27 cellular contexts compared by ENCODE assay signal in the genomic region with DNA sequence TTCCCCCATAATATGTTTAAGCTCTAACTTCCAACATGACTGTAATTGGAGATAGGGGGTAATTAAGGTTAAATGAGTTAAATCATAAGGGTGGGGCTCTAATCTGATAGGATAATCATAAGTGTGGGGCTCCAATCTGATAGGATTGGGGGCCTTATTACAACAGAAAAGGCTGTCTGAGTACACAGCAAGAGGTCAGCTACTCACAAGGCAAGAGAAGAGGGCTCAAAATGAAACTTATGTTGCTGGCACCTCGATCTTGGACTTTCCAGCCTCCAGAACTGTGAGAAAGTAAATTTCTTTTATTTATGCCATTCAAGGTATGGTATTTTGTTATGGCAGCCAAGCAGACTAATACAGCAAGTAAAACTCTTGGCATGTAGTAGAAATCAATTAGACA. TPM values are rescaled to one million over a fixed set of nuclear protein-coding genes. Genes with fewer than 3 reads are reported as not detected.
DNase-seq lines count a peak whose midpoint lies in the region; ATAC-seq and TF ChIP-seq lines count a peak whose summit lies in the region.
"Had no signal": no experiment of that assay in that cellular context is flagged by ENCODE, and none has a peak within 500 bp of the region (broad histone marks: within the 10 kb centered on the region; RNA-seq: fewer than 3 reads in every experiment).

No MANE protein-coding gene starts in this region.

- peak overlapping the region; percentile 53 for H3K4me3 Mint-ChIP-seq in activated CD4-positive, alpha-beta T cell treated with anti-CD3 and anti-CD28 coated beads, Interleukin-2, amount 10 ng/mL, durations not matched to agents 24 days and 14 days
- peak overlapping the region; percentile 26 to 65 (median 57) for H3K4me3 Mint-ChIP-seq in CD8-positive, alpha-beta memory T cell
- H3K4me3 Mint-ChIP-seq in activated CD8-positive, alpha-beta T cell treated with anti-CD3 and anti-CD28 coated beads, Interleukin-2, amount 10 ng/mL, durations not matched to agents 7 days and 5 days = peak overlapping the region; percentile 49
- peak overlapping the region; percentile 70 for H3K4me3 Mint-ChIP-seq in natural killer cell

- CTCF ChIA-PET in CD8-positive, alpha-beta memory T cell (lab: Charles Lee) = no interaction called here
- CTCF ChIA-PET in activated CD8-positive, alpha-beta T cell treated with anti-CD3 and anti-CD28 coated beads, Interleukin-2, amount 10 ng/mL, durations not matched to agents 7 days and 5 days (lab: Charles Lee) = interaction anchor here (0.8 to 1.3 kb wide), 5 partner anchors 8 to 150 kb away, joined by 3 to 5 read pairs (median 4); a partner anchor contains a TSS

- no peaks in the 10 kb centered on the region for H3K9me3 Mint-ChIP-seq in activated CD4-positive, alpha-beta T cell treated with anti-CD3 and anti-CD28 coated beads, Interleukin-2, amount 10 ng/mL, durations not matched to agents 24 days and 14 days
- no peaks in the 10 kb centered on the region for H3K9me3 Mint-ChIP-seq in CD8-positive, alpha-beta memory T cell
- no peaks in the 10 kb centered on the region for H3K9me3 Mint-ChIP-seq in activated CD8-positive, alpha-beta T cell treated with anti-CD3 and anti-CD28 coated beads, Interleukin-2, amount 10 ng/mL, durations not matched to agents 7 days and 5 days (ENCODE audit: insufficient read depth)
- H3K9me3 Mint-ChIP-seq in natural killer cell = no peaks in the 10 kb centered on the region

- H3K27ac Mint-ChIP-seq in activated CD4-positive, alpha-beta T cell treated with anti-CD3 and anti-CD28 coated beads, Interleukin-2, amount 10 ng/mL, durations not matched to agents 24 days and 14 days = peak overlapping the region; percentile 54
- H3K27ac Mint-ChIP-seq in CD8-positive, alpha-beta memory T cell = peak overlapping the region; percentile 27 to 93 (median 64)
- peak overlapping the region; percentile 72 for H3K27ac Mint-ChIP-seq in activated CD8-positive, alpha-beta T cell treated with anti-CD3 and anti-CD28 coated beads, Interleukin-2, amount 10 ng/mL, durations not matched to agents 7 days and 5 days
- peak overlapping the region; percentile 86 to 88 for H3K27ac Mint-ChIP-seq in natural killer cell

- no peaks in the 10 kb centered on the region for H3K27me3 Mint-ChIP-seq in activated CD4-positive, alpha-beta T cell treated with anti-CD3 and anti-CD28 coated beads, Interleukin-2, amount 10 ng/mL, durations not matched to agents 24 days and 14 days
- H3K27me3 Mint-ChIP-seq in CD8-positive, alpha-beta memory T cell = no peaks in the 10 kb centered on the region
- no peaks in the 10 kb centered on the region for H3K27me3 Mint-ChIP-seq in activated CD8-positive, alpha-beta T cell treated with anti-CD3 and anti-CD28 coated beads, Interleukin-2, amount 10 ng/mL, durations not matched to agents 7 days and 5 days (ENCODE audit: low read depth)
- no peaks in the 10 kb centered on the region for H3K27me3 Mint-ChIP-seq in natural killer cell (ENCODE audit: low read depth in 2 of 2)

- H3K36me3 Mint-ChIP-seq in activated CD4-positive, alpha-beta T cell treated with anti-CD3 and anti-CD28 coated beads, Interleukin-2, amount 10 ng/mL, durations not matched to agents 24 days and 14 days (ENCODE audit: low read depth) = peaks cover 22% of the 10 kb centered on the region
- peaks cover 0 to 42% (median 5%) of the 10 kb centered on the region in 3 donors for H3K36me3 Mint-ChIP-seq in CD8-positive, alpha-beta memory T cell
- peaks cover 33% of the 10 kb centered on the region for H3K36me3 Mint-ChIP-seq in activated CD8-positive, alpha-beta T cell treated with anti-CD3 and anti-CD28 coated beads, Interleukin-2, amount 10 ng/mL, durations not matched to agents 7 days and 5 days (ENCODE audit: low read depth)
- H3K36me3 Mint-ChIP-seq in natural killer cell = no peaks in the 10 kb centered on the region

- no peaks in the 10 kb centered on the region for H3K27me3 ChIP-seq in CD8-positive, alpha-beta memory T cell (ENCODE audit: insufficient read depth, low read length, poor library complexity, severe bottlenecking)
- H3K27me3 ChIP-seq: brain microvascular endothelial cell, neutrophil, uterus had no signal

- H3K4me1 ChIP-seq in CD8-positive, alpha-beta memory T cell (ENCODE audit: insufficient read depth, low read length) = peaks cover 23% of the 10 kb centered on the region
- H3K4me1 ChIP-seq: left ventricle myocardium inferior, prostate gland, uterus had no signal

- H3K27ac ChIP-seq in CD8-positive, alpha-beta memory T cell (ENCODE audit: low read depth, low read length) = no peak overlapping the region
- H3K27ac ChIP-seq: brain microvascular endothelial cell, left ventricle myocardium inferior, neutrophil, prostate gland, SK-N-MC, thoracic aorta, uterus, WERI-Rb-1 had no signal

- H3K36me3 ChIP-seq in CD8-positive, alpha-beta memory T cell (ENCODE audit: insufficient read depth, low read length) = no peaks in the 10 kb centered on the region
- H3K36me3 ChIP-seq: brain microvascular endothelial cell, left ventricle myocardium inferior, neutrophil, prostate gland, thoracic aorta, uterus, WERI-Rb-1 had no signal

- H3K4me3 ChIP-seq in CD8-positive, alpha-beta memory T cell (ENCODE audit: low read length) = peak overlapping the region; percentile 15
- H3K4me3 ChIP-seq: left ventricle myocardium inferior, prostate gland, SK-N-MC, thoracic aorta, uterus had no signal

- intact Hi-C loops in activated CD4-positive, alpha-beta T cell treated with anti-CD3 and anti-CD28 coated beads, Interleukin-2, amount 10 ng/mL, durations not matched to agents 24 days and 14 days (cut with micrococcal nuclease) = no loop called here
- intact Hi-C loops in natural killer cell (cut with micrococcal nuclease) = loop anchor here (2.0 to 5.0 kb wide), 2 partner anchors 16 to 400 kb away; a partner anchor contains a TSS

- ATAC-seq in activated CD8-positive, alpha-beta T cell treated with anti-CD3 and anti-CD28 coated beads, Interleukin-2, amount 10 ng/mL, durations not matched to agents 7 days and 5 days = no peak
- peak; percentile 37 to 69 (median 65) for ATAC-seq in natural killer cell
- ATAC-seq: sciatic nerve had no signal

- H3K9me3 ChIP-seq in CD8-positive, alpha-beta memory T cell (ENCODE audit: low read length) = no peaks in the 10 kb centered on the region
- H3K9me3 ChIP-seq: left ventricle myocardium inferior, neutrophil, prostate gland, thoracic aorta, uterus had no signal

- peaks cover 33% of the 10 kb centered on the region for H3K4me1 Mint-ChIP-seq in activated CD4-positive, alpha-beta T cell treated with anti-CD3 and anti-CD28 coated beads, Interleukin-2, amount 10 ng/mL, durations not matched to agents 24 days and 14 days
- peaks cover 57 to 72% (median 65%) of the 10 kb centered on the region in 3 donors for H3K4me1 Mint-ChIP-seq in CD8-positive, alpha-beta memory T cell
- H3K4me1 Mint-ChIP-seq in activated CD8-positive, alpha-beta T cell treated with anti-CD3 and anti-CD28 coated beads, Interleukin-2, amount 10 ng/mL, durations not matched to agents 7 days and 5 days (ENCODE audit: low read depth) = peaks cover 40% of the 10 kb centered on the region
- peaks cover 38 to 43% of the 10 kb centered on the region in 2 donors for H3K4me1 Mint-ChIP-seq in natural killer cell

- POLR2A ChIA-PET in CD8-positive, alpha-beta memory T cell (lab: Charles Lee) = interaction anchor here (1.0 to 1.1 kb wide), 3 partner anchors 15 to 137 kb away, joined by 3 to 9 read pairs (median 3); no protein-coding TSS in a partner anchor
- POLR2A ChIA-PET in activated CD8-positive, alpha-beta T cell treated with anti-CD3 and anti-CD28 coated beads, Interleukin-2, amount 10 ng/mL, durations not matched to agents 7 days and 5 days (lab: Charles Lee) = interaction anchor here (0.6 to 1.2 kb wide), 4 partner anchors 9 to 165 kb away, joined by 3 read pairs; a partner anchor contains a TSS

- no peak for DNase-seq in activated CD4-positive, alpha-beta T cell treated with anti-CD3 and anti-CD28 coated beads, Interleukin-2, amount 10 ng/mL, durations not matched to agents 24 days and 14 days
- DNase-seq in activated CD4-positive, alpha-beta T cell treated with anti-CD3 and anti-CD28 coated beads for 4 hours = no peak
- DNase-seq in CD8-positive, alpha-beta memory T cell = no peak
- no peak for DNase-seq in activated CD8-positive, alpha-beta T cell treated with anti-CD3 and anti-CD28 coated beads, Interleukin-2, amount 10 ng/mL, durations not matched to agents 7 days and 5 days
- DNase-seq in natural killer cell (no peak), NCI-H510A (lab: John Stamatoyannopoulos, UW) (no peak), AML-193 (lab: John Stamatoyannopoulos, UW) (no peak)
- DNase-seq in stimulated activated CD4-positive, alpha-beta T cell treated with anti-CD3 and anti-CD28 coated beads, Interleukin-2, amount 100 ng/mL, for 24 hours = no peak
- DNase-seq: activated CD4-positive, alpha-beta T cell treated with anti-CD3 and anti-CD28 coated beads, Interleukin-2, amount 50 U/mL, for 4 hours; brain microvascular endothelial cell; left ventricle myocardium inferior; mesendoderm; NCI-H1048; NCI-H1694; NCI-H446 treated with DMSO at 0.1 percent for 48 hours; OCI-M1; stimulated activated naive CD4-positive, alpha-beta T cell; uterus; WERI-Rb-1 had no signal

- TF ChIP-seq CTCF in natural killer cell (IDR thresholded peaks at IDR 0.05) = no peak

RNA-seq across cellular contexts. Expression of a gene that starts 16.4 kb away (rescaled TPM):
- total RNA-seq in activated CD4-positive, alpha-beta T cell treated with anti-CD3 and anti-CD28 coated beads, Interleukin-2, amount 10 ng/mL, durations not matched to agents 24 days and 14 days = 51.7 and 53.9 TPM in 2 replicates
- 10 to 100 TPM; 90.2 to 94.6 TPM for total RNA-seq in CD8-positive, alpha-beta memory T cell
- polyA plus RNA-seq in CD8-positive, alpha-beta memory T cell = 151 TPM
- total RNA-seq in activated CD8-positive, alpha-beta T cell treated with anti-CD3 and anti-CD28 coated beads, Interleukin-2, amount 10 ng/mL, durations not matched to agents 7 days and 5 days = 10 to 100 TPM; 42.0 to 42.1 TPM
- 10 to 100 TPM; 58.4 to 73.6 (median 62.2) TPM for total RNA-seq in natural killer cell
- total RNA-seq: chondrocyte, H4, LHCN-M2 had no signal

RNA-seq across cellular contexts. Expression of a gene that starts 30.3 kb away (rescaled TPM):
- not detected in 2 replicates for total RNA-seq in activated CD4-positive, alpha-beta T cell treated with anti-CD3 and anti-CD28 coated beads, Interleukin-2, amount 10 ng/mL, durations not matched to agents 24 days and 14 days
- total RNA-seq in CD8-positive, alpha-beta memory T cell = under 1 TPM; 0.29 to 0.46 TPM
- polyA plus RNA-seq in CD8-positive, alpha-beta memory T cell = not detected
- total RNA-seq in activated CD8-positive, alpha-beta T cell treated with anti-CD3 and anti-CD28 coated beads, Interleukin-2, amount 10 ng/mL, durations not matched to agents 7 days and 5 days = not detected
- total RNA-seq in natural killer cell = under 1 TPM in 1 of 3 donors, not detected in 2; 0.32 TPM
- total RNA-seq: chondrocyte, H4, left ventricle myocardium inferior, LHCN-M2, sciatic nerve, thoracic aorta, uterus had no signal
